ENCODE assay signal across 14 cellular contexts in the genomic region with DNA sequence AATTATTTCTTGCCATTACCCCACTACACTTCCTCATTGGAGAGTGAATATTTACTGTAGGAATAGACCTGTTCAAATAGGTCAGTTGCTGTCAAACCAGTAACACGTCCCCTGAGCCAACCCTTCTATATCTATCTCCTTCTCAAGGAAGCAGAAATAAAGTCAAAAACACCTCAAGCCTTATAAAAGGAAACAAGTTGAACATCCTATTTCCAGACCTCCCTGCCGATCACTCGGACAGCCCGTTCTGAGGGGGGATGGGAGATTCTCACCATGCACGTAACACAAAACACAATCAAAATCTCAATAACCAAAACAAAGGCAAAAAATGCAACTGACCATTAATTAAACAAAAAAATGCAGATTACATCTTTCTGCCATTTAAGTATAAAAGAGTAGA.
DNase-seq lines count a peak whose midpoint lies in the region; ATAC-seq and TF ChIP-seq lines count a peak whose summit lies in the region.
"Had no signal": no experiment of that assay in that cellular context is flagged by ENCODE, and none has a peak within 500 bp of the region (broad histone marks: within the 10 kb centered on the region; RNA-seq: fewer than 3 reads in every experiment).

No MANE protein-coding gene starts in this region.

- peak overlapping the region; percentile 66 to 91 (median 77) for H3K4me2 ChIP-seq in BLaER1 treated with 17β-estradiol and CSF1 and Interleukin-3, amounts not matched to agents 10 nM and 100 nM

- no peak for DNase-seq in dorsolateral prefrontal cortex
- DNase-seq in nephron progenitor cell = no peak
- no peak for DNase-seq in OCI-M2 (lab: John Stamatoyannopoulos, UW; ENCODE audit: unreplicated experiment)
- DNase-seq: NCI-H1417; NCI-H510A treated with DMSO at 0.1 percent for 48 hours; stimulated activated CD4-positive, alpha-beta T cell treated with anti-CD3 and anti-CD28 coated beads, Interleukin-2, amount 100 ng/mL, for 24 hours had no signal

- intact Hi-C loops in dorsolateral prefrontal cortex (cut with DNase I) = no loop called here

- H3K27me3 ChIP-seq in BLaER1 treated with 17β-estradiol and CSF1 and Interleukin-3, amounts not matched to agents 10 nM and 100 nM = no peaks in the 10 kb centered on the region
- H3K27me3 ChIP-seq in HUES6 (ENCODE audit: control insufficient read depth, insufficient read depth, low read length) (no peaks in the 10 kb centered on the region), dorsolateral prefrontal cortex (no peaks in the 10 kb centered on the region)

- TF ChIP-seq CTCF in dorsolateral prefrontal cortex (IDR thresholded peaks at IDR 0.05 in 54 of 56, conservative IDR thresholded peaks at IDR 0.05 in 2 of 56; ENCODE audit: low read depth in 1 of 56, partially characterized antibody in 56 of 56) = no peak
- TF ChIP-seq CTCF in nephron progenitor cell (IDR thresholded peaks at IDR 0.05) = no peak

- peaks cover 61% of the 10 kb centered on the region for H3K36me3 Mint-ChIP-seq in nephron progenitor cell (ENCODE audit: low read depth)
- H3K36me3 Mint-ChIP-seq: IgD-negative memory B cell had no signal

- ATAC-seq in HG02973 (IDR thresholded peaks at IDR 0.05; ENCODE audit: unreplicated experiment) = no peak
- ATAC-seq in GM21360 (IDR thresholded peaks at IDR 0.05; ENCODE audit: unreplicated experiment) = no peak
- no peak for ATAC-seq in HG03196 (IDR thresholded peaks at IDR 0.05; ENCODE audit: unreplicated experiment)
- ATAC-seq: stimulated activated effector memory CD8-positive, alpha-beta T cell treated with anti-CD3 and anti-CD28 coated beads, Interleukin-12 subunit alpha, Interleukin-12 subunit beta, amount 100 ng/mL, for 72 hours had no signal

- H4K20me1 ChIP-seq in BLaER1 treated with 17β-estradiol and CSF1 and Interleukin-3, amounts not matched to agents 10 nM and 100 nM = no peaks in the 10 kb centered on the region

- peak overlapping the region in 3 of 10 experiments; percentile 24 to 33 (median 28); a peak in 5 of 20 replicates for H3K4me3 ChIP-seq in BLaER1 treated with 17β-estradiol and CSF1 and Interleukin-3, amounts not matched to agents 10 nM and 100 nM
- H3K4me3 ChIP-seq in HUES6 (ENCODE audit: low read depth, low read length) (peak overlapping the region; percentile 48), dorsolateral prefrontal cortex (peak overlapping the region; percentile 47 to 86 (median 68))
- H3K4me3 ChIP-seq: prostate gland had no signal

- peak overlapping the region in 9 of 11 experiments; percentile 48 to 78 (median 74); a peak in 18 of 22 replicates for H3K9ac ChIP-seq in BLaER1 treated with 17β-estradiol and CSF1 and Interleukin-3, amounts not matched to agents 10 nM and 100 nM
- H3K9ac ChIP-seq in HUES6 (ENCODE audit: low read length) = peak overlapping the region; percentile 52

- H3K9me3 ChIP-seq in BLaER1 treated with 17β-estradiol and CSF1 and Interleukin-3, amounts not matched to agents 10 nM and 100 nM (replicated peaks in 1 of 11) = peaks cover 26 to 35% (median 33%) of the 10 kb centered on the region in 11 experiments
- H3K9me3 ChIP-seq in HUES6 (ENCODE audit: control insufficient read depth, insufficient read depth, low read depth, low read length) = peaks cover 23% of the 10 kb centered on the region
- H3K9me3 ChIP-seq: prostate gland had no signal

- peaks cover 28% of the 10 kb centered on the region for H3K9me3 Mint-ChIP-seq in nephron progenitor cell

- H3K4me1 ChIP-seq in BLaER1 treated with 17β-estradiol and CSF1 and Interleukin-3, amounts not matched to agents 10 nM and 100 nM = peaks cover 40 to 58% (median 52%) of the 10 kb centered on the region in 10 experiments
- peaks cover 43% of the 10 kb centered on the region for H3K4me1 ChIP-seq in HUES6 (ENCODE audit: control insufficient read depth, insufficient read depth, low read length)
- H3K4me1 ChIP-seq: prostate gland had no signal

- peak overlapping the region in 10 of 11 experiments; percentile 28 to 93 (median 90); a peak in 19 of 22 replicates for H3K27ac ChIP-seq in BLaER1 treated with 17β-estradiol and CSF1 and Interleukin-3, amounts not matched to agents 10 nM and 100 nM
- peak overlapping the region; percentile 37; the same call in 1 of the 2 replicates for H3K27ac ChIP-seq in HUES6 (ENCODE audit: low read depth, low read length)
- peak overlapping the region; percentile 53 to 95 (median 89) for H3K27ac ChIP-seq in dorsolateral prefrontal cortex
- H3K27ac ChIP-seq: prostate gland had no signal

- peaks cover 16 to 45% (median 24%) of the 10 kb centered on the region in 11 experiments; a peak in 17 of 22 replicates for H3K36me3 ChIP-seq in BLaER1 treated with 17β-estradiol and CSF1 and Interleukin-3, amounts not matched to agents 10 nM and 100 nM
- H3K36me3 ChIP-seq in HUES6 (ENCODE audit: control insufficient read depth, insufficient read depth, low read length) = peaks cover 8% of the 10 kb centered on the region; the same call in 1 of the 2 replicates
- H3K36me3 ChIP-seq: prostate gland had no signal

- peak overlapping the region; percentile 80 for H3K4me3 Mint-ChIP-seq in nephron progenitor cell
- H3K4me3 Mint-ChIP-seq: stimulated activated effector memory CD8-positive, alpha-beta T cell treated with anti-CD3 and anti-CD28 coated beads, Interleukin-12 subunit alpha, Interleukin-12 subunit beta, amount 100 ng/mL, for 72 hours had no signal

- no peaks in the 10 kb centered on the region for H3K27me3 Mint-ChIP-seq in nephron progenitor cell (ENCODE audit: low read depth, poor library complexity)

- no peak overlapping the region for H3K27ac Mint-ChIP-seq in nephron progenitor cell
- H3K27ac Mint-ChIP-seq: IgD-negative memory B cell; stimulated activated effector memory CD8-positive, alpha-beta T cell treated with anti-CD3 and anti-CD28 coated beads, Interleukin-12 subunit alpha, Interleukin-12 subunit beta, amount 100 ng/mL, for 72 hours had no signal

- peaks cover 36% of the 10 kb centered on the region for H3K4me1 Mint-ChIP-seq in nephron progenitor cell
- H3K4me1 Mint-ChIP-seq: stimulated activated effector memory CD8-positive, alpha-beta T cell treated with anti-CD3 and anti-CD28 coated beads, Interleukin-12 subunit alpha, Interleukin-12 subunit beta, amount 100 ng/mL, for 72 hours had no signal

Comparison
In these comparisons a context has a peak if more than half of its experiments do, and no peak if none do; other contexts are left out.
1. H3K27ac ChIP-seq: peak in every context shown above with its lines; median percentile 90 in BLaER1 treated with 17β-estradiol and CSF1 and Interleukin-3, amounts not matched to agents 10 nM and 100 nM; 89 in dorsolateral prefrontal cortex; 37 in HUES6.